Comparison of ENCODE assay signal across 8 cellular contexts in genomic region chr2:237421542-237422047, GRCh38. TPM values are rescaled to one million over a fixed set of nuclear protein-coding genes. Genes with fewer than 3 reads are reported as not detected.
DNase-seq lines count a peak whose midpoint lies in the region; ATAC-seq, FAIRE-seq and TF ChIP-seq lines count a peak whose summit lies in the region.

No MANE protein-coding gene starts in this region.

- peak; percentile 98 for ATAC-seq in WTC11
- ATAC-seq in GM18909 (IDR thresholded peaks at IDR 0.05; ENCODE audit: poor library complexity, unreplicated experiment), result no peak

- POLR2A ChIA-PET in WTC11 (lab: Charles Lee), result interaction anchor here (1.0 to 1.3 kb wide), 2 partner anchors 14 to 18 kb away, joined by 3 read pairs; no protein-coding TSS in a partner anchor

- peak overlapping the region; percentile 34; the same call in 1 of the 2 replicates for H3K4me3 Mint-ChIP-seq in WTC11

- H3K27me3 Mint-ChIP-seq in WTC11 (ENCODE audit: low read depth), result peaks cover 44% of the 10 kb centered on the region

- no peak overlapping the region for H3K27ac Mint-ChIP-seq in WTC11

- TF ChIP-seq CTCF in WTC11 (IDR thresholded peaks at IDR 0.05) (peak; percentile 69; the same call in 1 of the 2 replicates), bronchial epithelial cell (IDR thresholded peaks at IDR 0.05; ENCODE audit: insufficient read depth, low read length, severe bottlenecking) (peak; percentile 92)

- DNase-seq in NCI-H510A treated with DMSO at 0.1 percent for 48 hours (lab: John Stamatoyannopoulos, UW) (peak; percentile 49), NCI-H510A (lab: John Stamatoyannopoulos, UW) (no peak), NCI-H2107 treated with DMSO at 0.1 percent for 48 hours (lab: John Stamatoyannopoulos, UW; ENCODE audit: unreplicated experiment) (peak; percentile 3), WTC11 (ENCODE audit: low spot score) (peak; percentile 90), bronchial epithelial cell (ENCODE audit: low read depth) (peak; percentile 69), kidney glomerular epithelial cell (lab: John Stamatoyannopoulos, UW) (peak; percentile 77)
- DNase-seq in stimulated activated CD4-positive, alpha-beta T cell treated with anti-CD3 and anti-CD28 coated beads, Interleukin-15, amount 100 ng/mL, for 24 hours, result peak; percentile 89

- H3K4me1 Mint-ChIP-seq in WTC11, result peaks cover 9% of the 10 kb centered on the region

- CTCF ChIA-PET in WTC11 (lab: Charles Lee), result interaction anchor here (0.5 to 4.4 kb wide), 63 partner anchors 11 to 648 kb away, joined by 3 to 92 read pairs (median 4); partner anchors contain the start of gene MLPH

- H3K36me3 ChIP-seq in bronchial epithelial cell (ENCODE audit: control insufficient read depth, insufficient read depth, low read length), result no peaks in the 10 kb centered on the region

- H3K27me3 ChIP-seq in bronchial epithelial cell (ENCODE audit: control insufficient read depth, insufficient read depth, low read length), result no peaks in the 10 kb centered on the region

- H3K36me3 Mint-ChIP-seq in WTC11, result no peaks in the 10 kb centered on the region

- peak; percentile 93 for FAIRE-seq in bronchial epithelial cell (lab: Jason Lieb, UNC)

- no peaks in the 10 kb centered on the region for H3K9me3 Mint-ChIP-seq in WTC11

- no peak overlapping the region for H3K4me3 ChIP-seq in bronchial epithelial cell (ENCODE audit: low read depth, low read length)

TF ChIP-seq in WTC11, 78 proteins besides CTCF, POLR2A, EP300 and RAD21:
- no peak for TF ChIP-seq NR3C1 (CRISPR knock-in tag; conservative IDR thresholded peaks at IDR 0.05; ENCODE audit: low read depth)
- TF ChIP-seq, protein P1, sequence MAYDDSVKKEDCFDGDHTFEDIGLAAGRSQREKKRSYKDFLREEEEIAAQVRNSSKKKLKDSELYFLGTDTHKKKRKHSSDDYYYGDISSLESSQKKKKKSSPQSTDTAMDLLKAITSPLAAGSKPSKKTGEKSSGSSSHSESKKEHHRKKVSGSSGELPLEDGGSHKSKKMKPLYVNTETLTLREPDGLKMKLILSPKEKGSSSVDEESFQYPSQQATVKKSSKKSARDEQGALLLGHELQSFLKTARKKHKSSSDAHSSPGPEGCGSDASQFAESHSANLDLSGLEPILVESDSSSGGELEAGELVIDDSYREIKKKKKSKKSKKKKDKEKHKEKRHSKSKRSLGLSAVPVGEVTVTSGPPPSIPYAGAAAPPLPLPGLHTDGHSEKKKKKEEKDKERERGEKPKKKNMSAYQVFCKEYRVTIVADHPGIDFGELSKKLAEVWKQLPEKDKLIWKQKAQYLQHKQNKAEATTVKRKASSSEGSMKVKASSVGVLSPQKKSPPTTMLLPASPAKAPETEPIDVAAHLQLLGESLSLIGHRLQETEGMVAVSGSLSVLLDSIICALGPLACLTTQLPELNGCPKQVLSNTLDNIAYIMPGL (CRISPR knock-in tag; IDR thresholded peaks at IDR 0.05), result peak; percentile 24; the same call in 1 of the 2 replicates
- TF ChIP-seq, protein P2, sequence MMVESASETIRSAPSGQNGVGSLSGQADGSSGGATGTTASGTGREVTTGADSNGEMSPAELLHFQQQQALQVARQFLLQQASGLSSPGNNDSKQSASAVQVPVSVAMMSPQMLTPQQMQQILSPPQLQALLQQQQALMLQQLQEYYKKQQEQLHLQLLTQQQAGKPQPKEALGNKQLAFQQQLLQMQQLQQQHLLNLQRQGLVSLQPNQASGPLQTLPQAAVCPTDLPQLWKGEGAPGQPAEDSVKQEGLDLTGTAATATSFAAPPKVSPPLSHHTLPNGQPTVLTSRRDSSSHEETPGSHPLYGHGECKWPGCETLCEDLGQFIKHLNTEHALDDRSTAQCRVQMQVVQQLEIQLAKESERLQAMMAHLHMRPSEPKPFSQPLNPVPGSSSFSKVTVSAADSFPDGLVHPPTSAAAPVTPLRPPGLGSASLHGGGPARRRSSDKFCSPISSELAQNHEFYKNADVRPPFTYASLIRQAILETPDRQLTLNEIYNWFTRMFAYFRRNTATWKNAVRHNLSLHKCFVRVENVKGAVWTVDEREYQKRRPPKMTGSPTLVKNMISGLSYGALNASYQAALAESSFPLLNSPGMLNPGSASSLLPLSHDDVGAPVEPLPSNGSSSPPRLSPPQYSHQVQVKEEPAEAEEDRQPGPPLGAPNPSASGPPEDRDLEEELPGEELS (CRISPR knock-in tag; IDR thresholded peaks at IDR 0.05), result 0 out of 2 replicates have a peak, but pooled peaks have one; percentile 57
- TF ChIP-seq ETV6 (CRISPR knock-in tag; IDR thresholded peaks at IDR 0.05), result peak; percentile 59; the same call in 1 of the 2 replicates
- TF ChIP-seq, protein P3, sequence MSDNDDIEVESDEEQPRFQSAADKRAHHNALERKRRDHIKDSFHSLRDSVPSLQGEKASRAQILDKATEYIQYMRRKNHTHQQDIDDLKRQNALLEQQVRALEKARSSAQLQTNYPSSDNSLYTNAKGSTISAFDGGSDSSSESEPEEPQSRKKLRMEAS (CRISPR knock-in tag; IDR thresholded peaks at IDR 0.05), result peak; percentile 83; the same call in 1 of the 2 replicates
TF ChIP-seq in WTC11: peak in this region for 4.

RNA-seq across cellular contexts. Expression of gene COL6A3, which starts 7.6 kb away (rescaled TPM):
- total RNA-seq in WTC11 (2021) (2.6 to 4.4 TPM (median 3.9 TPM) in 3 replicates), bronchial epithelial cell (0.64 and 16.6 TPM in 2 replicates)
